In the genomic region with DNA sequence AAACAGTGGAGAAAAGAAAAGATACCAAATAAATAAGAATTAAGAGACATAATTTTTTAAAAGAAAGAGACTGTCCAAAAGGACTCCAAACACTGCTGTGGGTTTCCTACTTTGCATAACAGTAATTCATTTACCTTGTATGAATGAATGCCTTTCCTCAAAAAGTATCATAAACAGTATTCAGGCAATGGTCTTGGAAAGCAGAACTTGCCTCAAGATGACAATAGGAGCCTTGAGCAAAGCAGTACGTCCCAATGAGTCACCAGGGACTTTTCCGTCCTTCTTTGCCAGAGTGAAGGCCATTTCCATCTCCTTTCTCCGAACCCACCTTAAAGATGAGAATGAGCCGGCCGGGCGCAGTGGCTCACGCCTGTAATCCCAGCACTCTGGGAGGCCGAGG, we compare ENCODE assay signal across 1 cellular context.
TF ChIP-seq lines count a peak whose summit lies in the region.

No MANE protein-coding gene starts in this region.

TF ChIP-seq in IMR-90, 13 proteins besides CTCF, POLR2A, EP300 and RAD21:
- TF ChIP-seq CEBPB (IDR thresholded peaks at IDR 0.05; ENCODE audit: low read depth, low read length), result no peak
- TF ChIP-seq FOS (IDR thresholded peaks at IDR 0.05; ENCODE audit: low read depth, low read length), result no peak
- no peak for TF ChIP-seq MXI1 (IDR thresholded peaks at IDR 0.05; ENCODE audit: borderline replicate concordance, low read depth, low read length)
- TF ChIP-seq, protein P1, sequence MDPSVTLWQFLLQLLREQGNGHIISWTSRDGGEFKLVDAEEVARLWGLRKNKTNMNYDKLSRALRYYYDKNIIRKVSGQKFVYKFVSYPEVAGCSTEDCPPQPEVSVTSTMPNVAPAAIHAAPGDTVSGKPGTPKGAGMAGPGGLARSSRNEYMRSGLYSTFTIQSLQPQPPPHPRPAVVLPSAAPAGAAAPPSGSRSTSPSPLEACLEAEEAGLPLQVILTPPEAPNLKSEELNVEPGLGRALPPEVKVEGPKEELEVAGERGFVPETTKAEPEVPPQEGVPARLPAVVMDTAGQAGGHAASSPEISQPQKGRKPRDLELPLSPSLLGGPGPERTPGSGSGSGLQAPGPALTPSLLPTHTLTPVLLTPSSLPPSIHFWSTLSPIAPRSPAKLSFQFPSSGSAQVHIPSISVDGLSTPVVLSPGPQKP (IDR thresholded peaks at IDR 0.05; ENCODE audit: borderline replicate concordance, low read depth, low read length), result no peak
- no peak for TF ChIP-seq CHD1 (IDR thresholded peaks at IDR 0.05; ENCODE audit: low read depth, low read length)
- TF ChIP-seq BHLHE40 (IDR thresholded peaks at IDR 0.05; ENCODE audit: low read depth, low read length), result no peak
- no peak for TF ChIP-seq RCOR1 (IDR thresholded peaks at IDR 0.05; ENCODE audit: insufficient replicate concordance, low read length)
- no peak for TF ChIP-seq SMC3 (IDR thresholded peaks at IDR 0.05; ENCODE audit: low read depth, low read length)
- TF ChIP-seq, protein P2, sequence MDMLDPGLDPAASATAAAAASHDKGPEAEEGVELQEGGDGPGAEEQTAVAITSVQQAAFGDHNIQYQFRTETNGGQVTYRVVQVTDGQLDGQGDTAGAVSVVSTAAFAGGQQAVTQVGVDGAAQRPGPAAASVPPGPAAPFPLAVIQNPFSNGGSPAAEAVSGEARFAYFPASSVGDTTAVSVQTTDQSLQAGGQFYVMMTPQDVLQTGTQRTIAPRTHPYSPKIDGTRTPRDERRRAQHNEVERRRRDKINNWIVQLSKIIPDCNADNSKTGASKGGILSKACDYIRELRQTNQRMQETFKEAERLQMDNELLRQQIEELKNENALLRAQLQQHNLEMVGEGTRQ (IDR thresholded peaks at IDR 0.05; ENCODE audit: low read depth, low read length), result no peak
- no peak for TF ChIP-seq MAFK (IDR thresholded peaks at IDR 0.05; ENCODE audit: low read depth, low read length)
- no peak for TF ChIP-seq RFX5 (IDR thresholded peaks at IDR 0.05; ENCODE audit: low read depth, low read length)
- no peak for TF ChIP-seq MAZ (IDR thresholded peaks at IDR 0.05; ENCODE audit: borderline replicate concordance, low read depth, low read length)
- TF ChIP-seq NFE2L2 (IDR thresholded peaks at IDR 0.05; ENCODE audit: low read depth, low read length), result no peak
